8 cellular contexts compared by ENCODE assay signal in the genomic region with DNA sequence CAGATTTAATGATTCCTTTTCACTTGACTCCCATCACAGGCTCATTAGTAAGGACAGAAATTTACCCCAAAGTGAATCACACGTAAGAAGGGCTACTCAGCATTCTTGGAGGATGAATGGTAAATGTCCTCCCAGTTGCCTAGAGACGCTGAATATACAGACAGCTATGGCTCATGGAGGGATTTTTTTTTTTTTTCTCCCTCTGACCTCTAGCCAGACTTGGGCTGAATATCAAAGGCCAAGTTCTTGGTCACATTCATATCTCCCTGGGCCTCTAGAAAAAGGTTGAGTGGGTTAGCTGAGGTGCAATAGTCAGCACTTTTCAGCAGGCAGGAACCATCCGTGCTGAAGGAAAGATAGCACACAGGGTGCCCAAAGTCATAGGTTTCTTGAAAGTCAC.
DNase-seq lines count a peak whose midpoint lies in the region; ATAC-seq, FAIRE-seq and TF ChIP-seq lines count a peak whose summit lies in the region.

No MANE protein-coding gene starts in this region.

- no peaks in the 10 kb centered on the region for H3K9me3 ChIP-seq in small intestine (ENCODE audit: control insufficient read depth, low read depth)

- H3K4me3 ChIP-seq in foreskin fibroblast (ENCODE audit: low read depth in 1 of 2, low read length in 2 of 2) (no peak overlapping the region), small intestine (ENCODE audit: low read depth in 1 of 2, low read length in 2 of 2) (no peak overlapping the region)

- H3K4me1 ChIP-seq in small intestine (ENCODE audit: control insufficient read depth in 2 of 2, insufficient read depth in 1 of 2, low read depth in 1 of 2, low read length in 1 of 2) = peaks cover 0 to 2% of the 10 kb centered on the region in 2 donors

- no peak for TF ChIP-seq CTCF in foreskin fibroblast (IDR thresholded peaks at IDR 0.05; ENCODE audit: low read depth, low read length)

- peak; percentile 98 for DNase-seq in HCEC 1CT
- DNase-seq in SW 1271 (lab: John Stamatoyannopoulos, UW) = peak; percentile 90 to 93
- DNase-seq in foreskin fibroblast = peak; percentile 93 to 95
- DNase-seq in small intestine = peak; percentile 48
- no peak for DNase-seq in COLO668 (lab: John Stamatoyannopoulos, UW; ENCODE audit: unreplicated experiment)
- DNase-seq in Kasumi-1 (lab: John Stamatoyannopoulos, UW) = no peak
- no peak for DNase-seq in NCI-H1694 (lab: John Stamatoyannopoulos, UW)

- ATAC-seq in GM18498 (IDR thresholded peaks at IDR 0.05; ENCODE audit: unreplicated experiment) = no peak

- H3K36me3 ChIP-seq in small intestine (ENCODE audit: control insufficient read depth in 2 of 2, insufficient read depth in 2 of 2, low read length in 2 of 2) = no peaks in the 10 kb centered on the region

- 64 to 66% (median 64%) methylated on average over 3 of the region's 3 CpGs for WGBS in small intestine, 3 donors

- FAIRE-seq in small intestine (lab: Jason Lieb, UNC) = no peak

- no peaks in the 10 kb centered on the region for H3K27me3 ChIP-seq in small intestine (ENCODE audit: control insufficient read depth in 2 of 2, insufficient read depth in 2 of 2, low read length in 2 of 2)

- peak overlapping the region in 1 of 2 donors; percentile 50 for H3K27ac ChIP-seq in small intestine (ENCODE audit: low read depth in 1 of 2, low read length in 1 of 2)

Comparison
In these comparisons a context has a peak if more than half of its experiments do, and no peak if none do; other contexts are left out.
1. DNase-seq: peak in HCEC 1CT (single experiment), SW 1271 (2 of 2), foreskin fibroblast (2 of 2) and small intestine (single experiment); none in COLO668 (single experiment), Kasumi-1 (0 of 2) and NCI-H1694 (single experiment).